Comparison of ENCODE assay signal across 12 cellular contexts in the genomic region with DNA sequence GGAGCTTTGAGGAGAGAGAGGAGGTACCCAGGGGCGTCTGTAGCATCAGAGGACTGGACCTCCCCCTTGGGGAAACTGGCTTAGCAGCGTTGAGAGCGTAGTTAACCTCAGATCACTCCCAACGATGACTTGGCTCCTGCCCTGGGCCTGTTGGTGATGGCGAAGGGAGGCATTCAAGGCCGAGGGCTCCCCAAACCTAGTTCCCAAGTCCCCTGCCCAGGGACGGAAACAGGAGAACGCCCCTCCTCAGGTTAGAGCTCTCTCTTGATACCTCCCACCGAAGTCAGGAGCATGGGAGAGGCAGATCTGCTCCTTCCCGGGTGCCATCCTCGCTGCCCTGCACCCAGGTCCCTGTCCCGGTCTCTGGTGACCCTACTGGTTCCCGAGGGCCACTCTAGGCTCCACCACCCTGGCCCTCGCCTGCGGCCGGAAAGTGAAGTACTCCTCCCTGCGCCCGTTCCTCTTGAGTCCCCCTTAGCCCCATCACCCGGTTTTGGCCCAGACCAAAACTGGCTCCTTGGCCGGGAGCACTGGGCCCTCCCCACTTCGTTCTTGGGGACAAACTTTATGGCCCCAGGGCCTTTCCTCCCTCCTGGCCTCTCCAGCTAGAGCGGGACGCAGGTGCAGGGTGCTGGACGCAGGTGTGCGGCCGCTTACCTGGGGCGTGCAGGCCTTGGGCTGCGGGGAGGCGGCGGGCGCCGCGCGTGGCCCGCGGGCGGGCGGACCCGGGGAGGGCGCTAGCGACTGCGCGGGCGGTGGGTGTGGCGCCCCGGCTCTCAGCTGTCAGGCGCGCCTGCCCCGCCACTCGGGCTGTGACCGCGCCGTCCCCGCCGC. TPM values are rescaled to one million over a fixed set of nuclear protein-coding genes. Genes with fewer than 3 reads are reported as not detected.
A peak's percentile ranks its signal among the peaks of the same experiment; 100 is the strongest.
DNase-seq lines count a peak whose midpoint lies in the region; ATAC-seq and TF ChIP-seq lines count a peak whose summit lies in the region.
"Had no signal": no experiment of that assay in that cellular context is flagged by ENCODE, and none has a peak within 500 bp of the region (broad histone marks: within the 10 kb centered on the region; RNA-seq: fewer than 3 reads in every experiment).

No MANE protein-coding gene starts in this region.

- H3K9me3 ChIP-seq in OCI-LY7 (ENCODE audit: low read length) (no peaks in the 10 kb centered on the region), iPS-20b (ENCODE audit: insufficient read depth, low read depth, low read length) (no peaks in the 10 kb centered on the region; the same call in 1 of the 2 replicates), suprapubic skin (no peaks in the 10 kb centered on the region), vagina (no peaks in the 10 kb centered on the region)

- intact Hi-C loops in OCI-LY7 (cut with micrococcal nuclease; ENCODE audit: unreplicated experiment), result no loop called here
- intact Hi-C loops in vagina (cut with DNase I), result no loop called here

- CTCF ChIA-PET in OCI-LY7 (lab: Charles Lee; ENCODE audit: unreplicated experiment), result no interaction called here

- DNase-seq in activated naive CD4-positive, alpha-beta T cell treated with anti-CD3 and anti-CD28 coated beads, Interleukin-2, amount 50 U/mL, for 72 hours (ENCODE audit: low spot score in 2 of 2), result no peak
- DNase-seq in activated naive CD4-positive, alpha-beta T cell (lab: John Stamatoyannopoulos, UW), result no peak
- no peak for DNase-seq in OCI-LY7 (ENCODE audit: low spot score)
- DNase-seq in suprapubic skin (ENCODE audit: low spot score in 2 of 2), result no peak
- no peak for DNase-seq in vagina (ENCODE audit: extremely low spot score in 2 of 2)
- DNase-seq: activated gamma-delta T cell treated with Interleukin-2 at 50 U/mL for 16 hours, NCI-H187 treated with DMSO at 0.1 percent for 48 hours, small intestine had no signal

- H3K27me3 ChIP-seq in iPS-20b (ENCODE audit: insufficient read depth, low read length) (peaks cover 99% of the 10 kb centered on the region), suprapubic skin (peaks cover 100% of the 10 kb centered on the region), vagina (peaks cover 47% of the 10 kb centered on the region)

- H4K20me1 ChIP-seq in OCI-LY7 (ENCODE audit: insufficient read depth, low read length), result no peaks in the 10 kb centered on the region

- H3K27ac Mint-ChIP-seq in activated naive CD4-positive, alpha-beta T cell treated with anti-CD3 and anti-CD28 coated beads, Interleukin-2, amount 50 U/mL, for 72 hours, result no peak overlapping the region

- BruUV-seq in OCI-LY7 (replicated peaks; lab: Mats Ljungman, UMichigan), result no TSS peak

- TF ChIP-seq EP300 in suprapubic skin (IDR thresholded peaks at IDR 0.05), result no peak

- no peaks in the 10 kb centered on the region for H3K79me2 ChIP-seq in OCI-LY7 (ENCODE audit: insufficient read depth, low read depth, low read length)

- H3K4me3 ChIP-seq in OCI-LY7 (ENCODE audit: low read depth, low read length, poor library complexity, severe bottlenecking) (peak overlapping the region; percentile 66), iPS-20b (ENCODE audit: low read length) (peak overlapping the region; percentile 32), suprapubic skin (peak overlapping the region; percentile 43), vagina (no peak overlapping the region)

- no peaks in the 10 kb centered on the region for H3K9me3 Mint-ChIP-seq in activated naive CD4-positive, alpha-beta T cell treated with anti-CD3 and anti-CD28 coated beads, Interleukin-2, amount 50 U/mL, for 72 hours

- H3K27ac ChIP-seq in OCI-LY7 (ENCODE audit: low read depth, low read length, poor library complexity, severe bottlenecking) (no peak overlapping the region), iPS-20b (ENCODE audit: low read length) (no peak overlapping the region), suprapubic skin (no peak overlapping the region), vagina (no peak overlapping the region)

- no peak for TF ChIP-seq POLR2A in suprapubic skin (IDR thresholded peaks at IDR 0.05)
- no peak for TF ChIP-seq POLR2A in vagina (IDR thresholded peaks at IDR 0.05)

- ATAC-seq in activated naive CD4-positive, alpha-beta T cell treated with anti-CD3 and anti-CD28 coated beads, Interleukin-2, amount 50 U/mL, for 72 hours, result peak; percentile 8 to 37
- no peak for ATAC-seq in GM21526 (IDR thresholded peaks at IDR 0.05; ENCODE audit: low FRiP score, unreplicated experiment)
- ATAC-seq in HG03520 (IDR thresholded peaks at IDR 0.05; ENCODE audit: unreplicated experiment), result no peak

- WGBS in suprapubic skin, result 9% methylated on average over 10 of the region's 55 CpGs

- TF ChIP-seq CTCF in OCI-LY7 (conservative IDR thresholded peaks at IDR 0.05; ENCODE audit: low read length), result no peak
- TF ChIP-seq CTCF in suprapubic skin (IDR thresholded peaks at IDR 0.05), result no peak
- TF ChIP-seq CTCF in vagina (IDR thresholded peaks at IDR 0.05), result no peak

- H3K4me1 ChIP-seq in OCI-LY7 (ENCODE audit: insufficient read depth, low read length, poor library complexity, severe bottlenecking) (peaks cover 10% of the 10 kb centered on the region), iPS-20b (ENCODE audit: insufficient read depth, low read length) (peaks cover 10% of the 10 kb centered on the region; the same call in 1 of the 2 replicates), suprapubic skin (peaks cover 61% of the 10 kb centered on the region), vagina (peaks cover 48% of the 10 kb centered on the region)

- POLR2A ChIA-PET in OCI-LY7 (lab: Charles Lee), result interaction anchor here (0.6 to 1.5 kb wide), 2 partner anchors 29 to 57 kb away, joined by 3 read pairs; no protein-coding TSS in a partner anchor

- H3K9me2 ChIP-seq in OCI-LY7 (ENCODE audit: insufficient read depth, low read length), result no peaks in the 10 kb centered on the region

- no peak overlapping the region for H2AFZ ChIP-seq in OCI-LY7 (ENCODE audit: low read length)

- H3K4me2 ChIP-seq in OCI-LY7 (ENCODE audit: low read length), result peak overlapping the region; percentile 84

- H3K36me3 ChIP-seq in OCI-LY7 (ENCODE audit: insufficient read depth, low read length) (no peaks in the 10 kb centered on the region), iPS-20b (ENCODE audit: insufficient read depth, low read depth, low read length) (no peaks in the 10 kb centered on the region), suprapubic skin (no peaks in the 10 kb centered on the region), vagina (no peaks in the 10 kb centered on the region)

- no peak overlapping the region for H3K9ac ChIP-seq in iPS-20b (ENCODE audit: low read depth, low read length)

- peaks cover 5 to 21% of the 10 kb centered on the region in 2 donors for H3K36me3 Mint-ChIP-seq in activated naive CD4-positive, alpha-beta T cell treated with anti-CD3 and anti-CD28 coated beads, Interleukin-2, amount 50 U/mL, for 72 hours

RNA-seq across cellular contexts. Expression of a gene that starts 2.6 kb away (rescaled TPM):
- total RNA-seq in activated naive CD4-positive, alpha-beta T cell treated with anti-CD3 and anti-CD28 coated beads, Interleukin-2, amount 50 U/mL, for 72 hours, result under 1 TPM in 1 of 2 donors, not detected in 1; 0.16 TPM
- 1.1 and 1.5 TPM in 2 replicates for total RNA-seq in OCI-LY7 (2014; rRNA removed; shearing (Covaris generic))
- total RNA-seq in OCI-LY7 (2022) (1.0 and 1.6 TPM in 2 replicates), suprapubic skin (1 to 10 TPM; 1.1 to 2.3 (median 1.5) TPM), vagina (0.25 TPM)
- total RNA-seq: SK-MEL-5 had no signal

RNA-seq across cellular contexts. Expression of a gene that starts 17.1 kb away (rescaled TPM):
- not detected for total RNA-seq in activated naive CD4-positive, alpha-beta T cell treated with anti-CD3 and anti-CD28 coated beads, Interleukin-2, amount 50 U/mL, for 72 hours
- total RNA-seq in OCI-LY7 (2014; rRNA removed; shearing (Covaris generic)), result not detected in 2 replicates
- total RNA-seq in OCI-LY7 (2022), result not detected in 2 replicates
- not detected for total RNA-seq in suprapubic skin
- total RNA-seq in vagina, result not detected
- total RNA-seq: SK-MEL-5 had no signal

Comparison
In these comparisons a context has a peak if more than half of its experiments do, and no peak if none do; other contexts are left out.
1. ATAC-seq: peak in activated naive CD4-positive, alpha-beta T cell treated with anti-CD3 and anti-CD28 coated beads, Interleukin-2, amount 50 U/mL, for 72 hours (2 of 2); none in GM21526 (single experiment) and HG03520 (single experiment).
2. H3K4me3 ChIP-seq: peak in OCI-LY7 (single experiment), iPS-20b (single experiment) and suprapubic skin (single experiment); none in vagina (0 of 2).